Comparison of ENCODE assay signal across 8 cellular contexts in genomic region chr4:76951333-76952033, GRCh38. TPM values are rescaled to one million over a fixed set of nuclear protein-coding genes. Genes with fewer than 3 reads are reported as not detected.
A peak's percentile ranks its signal among the peaks of the same experiment; 100 is the strongest.
DNase-seq lines count a peak whose midpoint lies in the region; ATAC-seq and TF ChIP-seq lines count a peak whose summit lies in the region.

No MANE protein-coding gene starts in this region.

- no peaks in the 10 kb centered on the region for H3K27me3 ChIP-seq in muscle layer of colon (ENCODE audit: control insufficient read depth in 1 of 2, insufficient read depth in 2 of 2, low read length in 2 of 2)

- H3K4me3 ChIP-seq in AG04449 (ENCODE audit: low read depth, low read length) = peak overlapping the region; percentile 91
- peak overlapping the region; percentile 81 to 82 for H3K4me3 ChIP-seq in muscle layer of colon (ENCODE audit: low read depth in 1 of 2, low read length in 2 of 2)

- CTCF ChIA-PET in AG04449 (lab: Yijun Ruan, JAX) = interaction anchor here (1.2 to 1.7 kb wide), 5 partner anchors 16 to 441 kb away, joined by 3 to 4 read pairs (median 3); no protein-coding TSS in a partner anchor

- no peaks in the 10 kb centered on the region for H3K9me3 ChIP-seq in muscle layer of colon (ENCODE audit: low read length)

- TF ChIP-seq CTCF in AG04449 (IDR thresholded peaks at IDR 0.05; ENCODE audit: insufficient read depth, low read length, missing control alignments) = no peak

- TF ChIP-seq POLR2A in erythroblast (IDR thresholded peaks at IDR 0.05; ENCODE audit: low read length) = no peak

- H3K4me1 ChIP-seq in muscle layer of colon (ENCODE audit: insufficient read depth, low read length) = peaks cover 8% of the 10 kb centered on the region

- peak overlapping the region; percentile 44 for H3K27ac ChIP-seq in caudate nucleus (ENCODE audit: low read depth, low read length)
- no peak overlapping the region for H3K27ac ChIP-seq in muscle layer of colon (ENCODE audit: low read depth, low read length)

- DNase-seq in AG04449 (ENCODE audit: low read depth, low spot score) = no peak
- DNase-seq in HT1080 (ENCODE audit: low read depth) = peak; percentile 30
- DNase-seq in caudate nucleus (lab: John Stamatoyannopoulos, UW) = no peak
- DNase-seq in C1 segment of cervical spinal cord (lab: John Stamatoyannopoulos, UW) = no peak
- no peak for DNase-seq in erythroblast (lab: John Stamatoyannopoulos, UW)

- ATAC-seq in GM21717 (IDR thresholded peaks at IDR 0.05; ENCODE audit: unreplicated experiment) = no peak
- ATAC-seq in GM21381 (IDR thresholded peaks at IDR 0.05; ENCODE audit: unreplicated experiment) = no peak

- H3K36me3 ChIP-seq in muscle layer of colon (ENCODE audit: insufficient read depth, low read length) = no peaks in the 10 kb centered on the region

- POLR2A ChIA-PET in AG04449 (lab: Yijun Ruan, JAX) = interaction anchor here (0.5 to 3.3 kb wide), 10 partner anchors 35 to 381 kb away, joined by 3 to 16 read pairs (median 4); partner anchors contain the start of gene CCNI

- peak overlapping the region; percentile 44 for H3K9ac ChIP-seq in muscle layer of colon (ENCODE audit: low read length)

RNA-seq across cellular contexts. Expression of gene SEPTIN11, which starts 1.9 kb away (rescaled TPM):
- 134 and 158 TPM in 2 replicates for total RNA-seq in HT1080 (2014; rRNA removed; shearing (Covaris generic))
- 163 and 199 TPM in 2 replicates for polyA plus RNA-seq in HT1080 (2015; cell fraction: cytosol; rRNA removed)
- 157 and 172 TPM in 2 replicates for polyA plus RNA-seq in HT1080 (2015; cell fraction: nucleus; rRNA removed)

RNA-seq across cellular contexts. Expression of gene SOWAHB, which starts 53.5 kb away (rescaled TPM):
- total RNA-seq in HT1080 (2014; rRNA removed; shearing (Covaris generic)) = 0.03 TPM in 1 of 2 replicates, not detected in the other
- polyA plus RNA-seq in HT1080 (2015; cell fraction: cytosol; rRNA removed) = not detected in 2 replicates
- not detected in 2 replicates for polyA plus RNA-seq in HT1080 (2015; cell fraction: nucleus; rRNA removed)
